15 cellular contexts compared by ENCODE assay signal in genomic region chr1:58358311-58358710, GRCh38.
DNase-seq lines count a peak whose midpoint lies in the region; FAIRE-seq and TF ChIP-seq lines count a peak whose summit lies in the region.
"Had no signal": no experiment of that assay in that cellular context is flagged by ENCODE, and none has a peak within 500 bp of the region (broad histone marks: within the 10 kb centered on the region; RNA-seq: fewer than 3 reads in every experiment).

No MANE protein-coding gene starts in this region.

- TF ChIP-seq CTCF in endodermal cell (conservative IDR thresholded peaks at IDR 0.05), result no peak

- H3K4me3 ChIP-seq in endodermal cell (ENCODE audit: low read length) (no peak overlapping the region), skeletal muscle cell (ENCODE audit: low read depth, low read length) (no peak overlapping the region)
- H3K4me3 ChIP-seq: smooth muscle cell, transverse colon had no signal

- H3K27ac ChIP-seq in endodermal cell (ENCODE audit: low read depth, low read length), result no peak overlapping the region
- H3K27ac ChIP-seq: transverse colon had no signal

- peaks cover 2% of the 10 kb centered on the region for H3K4me1 ChIP-seq in endodermal cell (ENCODE audit: control insufficient read depth, insufficient read depth, low read length)
- H3K4me1 ChIP-seq: transverse colon had no signal

- no peaks in the 10 kb centered on the region for H3K9me3 ChIP-seq in endodermal cell (ENCODE audit: control insufficient read depth, low read length)
- H3K9me3 ChIP-seq: transverse colon had no signal

- H3K36me3 ChIP-seq in endodermal cell (ENCODE audit: control insufficient read depth, insufficient read depth, low read length), result no peaks in the 10 kb centered on the region
- H3K36me3 ChIP-seq: transverse colon had no signal

- H3K27ac Mint-ChIP-seq in endodermal cell, result peak overlapping the region; percentile 2
- H3K27ac Mint-ChIP-seq: nephron had no signal

- H3K9me3 Mint-ChIP-seq in endodermal cell, result no peaks in the 10 kb centered on the region
- H3K9me3 Mint-ChIP-seq: nephron had no signal

- FAIRE-seq in RCC 7860 (lab: Jason Lieb, UNC), result no peak
- FAIRE-seq: A204.1, kidney had no signal

- no peaks in the 10 kb centered on the region for H3K36me3 Mint-ChIP-seq in endodermal cell (ENCODE audit: low read depth)

- peaks cover 12% of the 10 kb centered on the region for H3K4me1 Mint-ChIP-seq in endodermal cell

- H3K27me3 ChIP-seq in endodermal cell (ENCODE audit: control insufficient read depth, insufficient read depth, low read length, poor library complexity, severe bottlenecking), result no peaks in the 10 kb centered on the region
- H3K27me3 ChIP-seq: transverse colon had no signal

- H3K9ac ChIP-seq in endodermal cell (ENCODE audit: extremely low read depth, low read length, poor library complexity, severe bottlenecking), result no peak overlapping the region

- no peaks in the 10 kb centered on the region for H3K27me3 Mint-ChIP-seq in endodermal cell (ENCODE audit: insufficient read depth)

- H3K4me3 Mint-ChIP-seq in endodermal cell, result no peak overlapping the region
- H3K4me3 Mint-ChIP-seq: nephron had no signal

- DNase-seq in NCI-H2171 treated with DMSO at 0.1 percent for 48 hours (lab: John Stamatoyannopoulos, UW) (peak; percentile 47), NCI-H2171 (lab: John Stamatoyannopoulos, UW) (no peak), NCI-H1694 treated with DMSO at 0.1 percent for 48 hours (lab: John Stamatoyannopoulos, UW) (peak; percentile 11), endodermal cell (no peak), skeletal muscle cell (ENCODE audit: low read depth) (peak; percentile 8), amniotic stem cell (lab: John Stamatoyannopoulos, UW) (no peak), RCC 7860 (ENCODE audit: low spot score) (no peak), hepatic stellate cell (ENCODE audit: low spot score) (no peak)
- DNase-seq: activated CD4-positive, CD25-positive, alpha-beta regulatory T cell treated with anti-CD3 and anti-CD28 coated beads, Interleukin-2, amount 50 U/mL, for 72 hours; KG1; kidney; transverse colon had no signal

- 57 to 100% methylated on average over 1 to 4 of the region's 4 CpGs for WGBS in endodermal cell (ENCODE audit: insufficient coverage in 1 of 2, insufficient read length in 1 of 2), 2 experiments

Comparison
In these comparisons a context has a peak if more than half of its experiments do, and no peak if none do; other contexts are left out.
1. DNase-seq: peak in NCI-H2171 treated with DMSO at 0.1 percent for 48 hours (single experiment), NCI-H1694 treated with DMSO at 0.1 percent for 48 hours (single experiment) and skeletal muscle cell (single experiment); none in NCI-H2171 (single experiment), endodermal cell (single experiment), amniotic stem cell (single experiment), RCC 7860 (single experiment) and hepatic stellate cell (single experiment).